In the genomic region with DNA sequence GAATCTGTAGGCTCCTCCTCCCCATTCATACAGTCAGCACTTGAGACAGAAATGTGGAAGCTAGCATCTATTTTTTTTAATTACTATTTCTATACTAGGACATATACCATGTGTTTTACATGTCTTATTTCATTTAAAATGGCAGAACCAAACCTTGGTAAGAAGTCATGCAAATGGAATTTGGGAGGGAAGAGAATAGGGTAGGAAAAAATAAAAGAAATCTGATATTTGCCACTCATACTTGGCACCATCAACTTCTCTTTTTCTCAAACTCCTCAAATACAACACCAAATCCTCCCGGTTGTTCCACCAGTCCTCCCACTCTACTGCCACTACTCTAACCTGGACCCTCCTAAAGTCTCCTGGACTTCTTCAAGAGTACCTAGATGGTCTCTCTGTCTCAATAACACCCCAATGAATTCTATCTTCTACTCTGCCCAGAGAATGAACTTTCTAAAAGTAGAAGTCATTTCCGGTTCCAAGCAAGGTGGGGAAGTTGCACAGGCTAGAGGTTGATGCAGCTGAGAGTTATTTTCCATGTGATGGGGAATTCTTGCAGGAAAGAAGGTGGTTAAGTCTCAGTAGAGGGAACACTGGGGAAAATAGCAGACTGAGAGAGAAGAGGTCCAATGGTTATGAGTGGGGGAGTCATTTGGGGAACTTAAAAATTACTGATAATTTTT, we compare ENCODE assay signal across 13 cellular contexts. TPM values are rescaled to one million over a fixed set of nuclear protein-coding genes. Genes with fewer than 3 reads are reported as not detected.
A peak's percentile ranks its signal among the peaks of the same experiment; 100 is the strongest.
DNase-seq lines count a peak whose midpoint lies in the region; ATAC-seq and TF ChIP-seq lines count a peak whose summit lies in the region.
"Had no signal": no experiment of that assay in that cellular context is flagged by ENCODE, and none has a peak within 500 bp of the region (broad histone marks: within the 10 kb centered on the region; RNA-seq: fewer than 3 reads in every experiment).

No MANE protein-coding gene starts in this region.

- H3K27me3 ChIP-seq in tibial nerve: no peaks in the 10 kb centered on the region
- H3K27me3 ChIP-seq: neural progenitor cell had no signal

- H3K27me3 Mint-ChIP-seq in activated CD8-positive, alpha-beta memory T cell treated with anti-CD3 and anti-CD28 coated beads, Interleukin-2, amount 10 ng/mL, durations not matched to agents 7 days and 5 days: no peaks in the 10 kb centered on the region
- no peaks in the 10 kb centered on the region for H3K27me3 Mint-ChIP-seq in activated T-helper 2 cell treated with anti-CD3 and anti-CD28 coated beads, Interferon-gamma antibody, Interleukin-2, Interleukin-4, amounts not matched to agents 10 μg/mL and 5 μg/mL and 100 μg/mL, durations not matched to agents 14 hours and 24 hours and 36 hours (ENCODE audit: low read depth)

- no peak overlapping the region for H3K4me3 ChIP-seq in tibial nerve
- H3K4me3 ChIP-seq: neural progenitor cell had no signal

- peaks cover 0 to 46% (median 7%) of the 10 kb centered on the region in 4 donors for H3K4me1 ChIP-seq in tibial nerve
- H3K4me1 ChIP-seq: neural progenitor cell had no signal

- peaks cover 17% of the 10 kb centered on the region for H3K36me3 Mint-ChIP-seq in activated CD8-positive, alpha-beta memory T cell treated with anti-CD3 and anti-CD28 coated beads, Interleukin-2, amount 10 ng/mL, durations not matched to agents 7 days and 5 days
- H3K36me3 Mint-ChIP-seq in activated T-helper 2 cell treated with anti-CD3 and anti-CD28 coated beads, Interferon-gamma antibody, Interleukin-2, Interleukin-4, amounts not matched to agents 10 μg/mL and 5 μg/mL and 100 μg/mL, durations not matched to agents 14 hours and 24 hours and 36 hours (ENCODE audit: low read depth): peaks cover 29% of the 10 kb centered on the region
- H3K36me3 Mint-ChIP-seq: neural progenitor cell had no signal

- no peak for TF ChIP-seq CTCF in tibial nerve (IDR thresholded peaks at IDR 0.05)

- no peaks in the 10 kb centered on the region for H3K36me3 ChIP-seq in tibial nerve
- H3K36me3 ChIP-seq: neural progenitor cell had no signal

- no peak for TF ChIP-seq POLR2A in tibial nerve (IDR thresholded peaks at IDR 0.05)

- DNase-seq in activated CD8-positive, alpha-beta memory T cell treated with anti-CD3 and anti-CD28 coated beads, Interleukin-2, amount 10 ng/mL, durations not matched to agents 7 days and 5 days: no peak
- DNase-seq in activated CD8-positive, alpha-beta memory T cell treated with anti-CD3 and anti-CD28 coated beads for 24 hours: no peak
- DNase-seq in activated T-helper 2 cell treated with anti-CD3 and anti-CD28 coated beads, Interferon-gamma antibody, Interleukin-2, Interleukin-4, amounts not matched to agents 10 μg/mL and 5 μg/mL and 100 μg/mL, durations not matched to agents 14 hours and 24 hours and 36 hours (ENCODE audit: low spot score): no peak
- DNase-seq in substantia nigra (lab: John Stamatoyannopoulos, UW) (no peak), left lobe of liver (ENCODE audit: low spot score) (no peak), HuH-7 (ENCODE audit: low spot score) (no peak), tibial nerve (ENCODE audit: low spot score in 2 of 2) (no peak)
- DNase-seq: cerebellar nuclear complex; EL; NCI-H1930; stimulated activated CD8-positive, alpha-beta memory T cell treated with anti-CD3 and anti-CD28 coated beads, Interleukin-4, amount 100 ng/mL, for 48 hours had no signal

- no peaks in the 10 kb centered on the region for H3K9me3 Mint-ChIP-seq in activated CD8-positive, alpha-beta memory T cell treated with anti-CD3 and anti-CD28 coated beads, Interleukin-2, amount 10 ng/mL, durations not matched to agents 7 days and 5 days (ENCODE audit: low read depth)
- H3K9me3 Mint-ChIP-seq in activated T-helper 2 cell treated with anti-CD3 and anti-CD28 coated beads, Interferon-gamma antibody, Interleukin-2, Interleukin-4, amounts not matched to agents 10 μg/mL and 5 μg/mL and 100 μg/mL, durations not matched to agents 14 hours and 24 hours and 36 hours: no peaks in the 10 kb centered on the region
- H3K9me3 Mint-ChIP-seq: neural progenitor cell had no signal

- H3K4me3 Mint-ChIP-seq in activated CD8-positive, alpha-beta memory T cell treated with anti-CD3 and anti-CD28 coated beads, Interleukin-2, amount 10 ng/mL, durations not matched to agents 7 days and 5 days: no peak overlapping the region
- no peak overlapping the region for H3K4me3 Mint-ChIP-seq in activated T-helper 2 cell treated with anti-CD3 and anti-CD28 coated beads, Interferon-gamma antibody, Interleukin-2, Interleukin-4, amounts not matched to agents 10 μg/mL and 5 μg/mL and 100 μg/mL, durations not matched to agents 14 hours and 24 hours and 36 hours (ENCODE audit: low read depth)
- H3K4me3 Mint-ChIP-seq: neural progenitor cell had no signal

- 74 to 77% methylated on average over 2 of the region's 2 CpGs for WGBS in tibial nerve, 2 donors

- intact Hi-C loops in activated T-helper 2 cell treated with anti-CD3 and anti-CD28 coated beads, Interferon-gamma antibody, Interleukin-2, Interleukin-4, amounts not matched to agents 10 μg/mL and 5 μg/mL and 100 μg/mL, durations not matched to agents 14 hours and 24 hours and 36 hours (cut with micrococcal nuclease): no loop called here

- ATAC-seq in activated CD8-positive, alpha-beta memory T cell treated with anti-CD3 and anti-CD28 coated beads, Interleukin-2, amount 10 ng/mL, durations not matched to agents 7 days and 5 days: no peak
- ATAC-seq in HG03175 (IDR thresholded peaks at IDR 0.05; ENCODE audit: unreplicated experiment): peak; percentile 61
- no peak for ATAC-seq in left lobe of liver

- TF ChIP-seq EP300 in tibial nerve (IDR thresholded peaks at IDR 0.05): no peak

- H3K27ac Mint-ChIP-seq in activated CD8-positive, alpha-beta memory T cell treated with anti-CD3 and anti-CD28 coated beads, Interleukin-2, amount 10 ng/mL, durations not matched to agents 7 days and 5 days: peak overlapping the region; percentile 77
- H3K27ac Mint-ChIP-seq in activated T-helper 2 cell treated with anti-CD3 and anti-CD28 coated beads, Interferon-gamma antibody, Interleukin-2, Interleukin-4, amounts not matched to agents 10 μg/mL and 5 μg/mL and 100 μg/mL, durations not matched to agents 14 hours and 24 hours and 36 hours: peak overlapping the region; percentile 70
- H3K27ac Mint-ChIP-seq: neural progenitor cell had no signal

- H3K27ac ChIP-seq in substantia nigra (ENCODE audit: low read depth, low read length, poor library complexity, severe bottlenecking) (peak overlapping the region; percentile 21), tibial nerve (no peak overlapping the region)
- H3K27ac ChIP-seq: neural progenitor cell had no signal

- CTCF ChIA-PET in activated CD8-positive, alpha-beta memory T cell treated with anti-CD3 and anti-CD28 coated beads, Interleukin-2, amount 10 ng/mL, durations not matched to agents 7 days and 5 days (lab: Charles Lee): interaction anchor here (1.1 to 2.0 kb wide), 3 partner anchors 9 to 56 kb away, joined by 3 to 5 read pairs (median 4); a partner anchor contains a TSS

- H3K9me3 ChIP-seq in tibial nerve: no peaks in the 10 kb centered on the region

- H3K4me1 Mint-ChIP-seq in activated CD8-positive, alpha-beta memory T cell treated with anti-CD3 and anti-CD28 coated beads, Interleukin-2, amount 10 ng/mL, durations not matched to agents 7 days and 5 days: peaks cover 74% of the 10 kb centered on the region
- peaks cover 54% of the 10 kb centered on the region for H3K4me1 Mint-ChIP-seq in activated T-helper 2 cell treated with anti-CD3 and anti-CD28 coated beads, Interferon-gamma antibody, Interleukin-2, Interleukin-4, amounts not matched to agents 10 μg/mL and 5 μg/mL and 100 μg/mL, durations not matched to agents 14 hours and 24 hours and 36 hours (ENCODE audit: low read depth)

RNA-seq across cellular contexts. Expression of a gene that starts 54.0 kb away (rescaled TPM):
- 100 to 1,000 TPM in 1 of 2 experiments, 10 to 100 TPM in 1; 84.6 to 117 TPM for total RNA-seq in activated CD8-positive, alpha-beta memory T cell treated with anti-CD3 and anti-CD28 coated beads, Interleukin-2, amount 10 ng/mL, durations not matched to agents 7 days and 5 days
- 66.5 and 69.1 TPM in 2 replicates for total RNA-seq in activated T-helper 2 cell treated with anti-CD3 and anti-CD28 coated beads, Interferon-gamma antibody, Interleukin-2, Interleukin-4, amounts not matched to agents 10 μg/mL and 5 μg/mL and 100 μg/mL, durations not matched to agents 14 hours and 24 hours and 36 hours
- total RNA-seq in left lobe of liver (29.5 TPM), tibial nerve (10 to 100 TPM; 24.9 to 48.0 (median 36.8) TPM)
